In genomic region chr5:134536876-134537275, GRCh38 we compare ENCODE assay signal across 16 cellular contexts. TPM values are rescaled to one million over a fixed set of nuclear protein-coding genes. Genes with fewer than 3 reads are reported as not detected.
DNase-seq lines count a peak whose midpoint lies in the region; ATAC-seq and TF ChIP-seq lines count a peak whose summit lies in the region.
"Had no signal": no experiment of that assay in that cellular context is flagged by ENCODE, and none has a peak within 500 bp of the region (broad histone marks: within the 10 kb centered on the region; RNA-seq: fewer than 3 reads in every experiment).

No MANE protein-coding gene starts in this region.

- TF ChIP-seq CTCF in NB4 (IDR thresholded peaks at IDR 0.05; ENCODE audit: low read depth, low read length), result no peak

- H3K4me1 Mint-ChIP-seq in activated CD4-positive, alpha-beta T cell treated with anti-CD3 and anti-CD28 coated beads, Interleukin-2, amount 10 ng/mL, durations not matched to agents 24 days and 14 days, result peaks cover 55% of the 10 kb centered on the region
- peaks cover 90% of the 10 kb centered on the region for H3K4me1 Mint-ChIP-seq in activated naive CD8-positive, alpha-beta T cell treated with anti-CD3 and anti-CD28 coated beads, Interleukin-2, amount 50 U/mL, for 24 hours

- no peak overlapping the region for H3K4me3 ChIP-seq in NB4 (ENCODE audit: low read depth, low read length)
- H3K4me3 ChIP-seq: skin epidermis had no signal

- H3K9me3 Mint-ChIP-seq in activated CD4-positive, alpha-beta T cell treated with anti-CD3 and anti-CD28 coated beads, Interleukin-2, amount 10 ng/mL, durations not matched to agents 24 days and 14 days, result no peaks in the 10 kb centered on the region
- no peaks in the 10 kb centered on the region for H3K9me3 Mint-ChIP-seq in activated naive CD8-positive, alpha-beta T cell treated with anti-CD3 and anti-CD28 coated beads, Interleukin-2, amount 50 U/mL, for 24 hours

- H3K4me3 Mint-ChIP-seq in activated CD4-positive, alpha-beta T cell treated with anti-CD3 and anti-CD28 coated beads, Interleukin-2, amount 10 ng/mL, durations not matched to agents 24 days and 14 days, result no peak overlapping the region
- H3K4me3 Mint-ChIP-seq in activated naive CD8-positive, alpha-beta T cell treated with anti-CD3 and anti-CD28 coated beads, Interleukin-2, amount 50 U/mL, for 24 hours, result peak overlapping the region; percentile 40

- H3K36me3 Mint-ChIP-seq in activated CD4-positive, alpha-beta T cell treated with anti-CD3 and anti-CD28 coated beads, Interleukin-2, amount 10 ng/mL, durations not matched to agents 24 days and 14 days (ENCODE audit: low read depth), result peaks cover 49% of the 10 kb centered on the region
- peaks cover 23% of the 10 kb centered on the region for H3K36me3 Mint-ChIP-seq in activated naive CD8-positive, alpha-beta T cell treated with anti-CD3 and anti-CD28 coated beads, Interleukin-2, amount 50 U/mL, for 24 hours (ENCODE audit: low read depth)

- no peak for TF ChIP-seq POLR2A in NB4 (IDR thresholded peaks at IDR 0.05; ENCODE audit: extremely low read depth, insufficient read length)

- peak; percentile 64 for DNase-seq in activated CD4-positive, alpha-beta T cell treated with anti-CD3 and anti-CD28 coated beads, Interleukin-2, amount 10 ng/mL, durations not matched to agents 24 days and 14 days
- no peak for DNase-seq in activated CD4-positive, alpha-beta T cell treated with anti-CD3 and anti-CD28 coated beads, Interleukin-2, amount 50 U/mL, for 48 hours
- DNase-seq in NB4 (ENCODE audit: low read depth) (peak; percentile 38), posterior vena cava (ENCODE audit: low spot score) (peak; percentile 47), NCI-H2081 treated with DMSO at 0.1 percent for 48 hours (lab: John Stamatoyannopoulos, UW) (no peak)
- DNase-seq in activated naive CD8-positive, alpha-beta T cell treated with anti-CD3 and anti-CD28 coated beads, Interleukin-2, amount 50 U/mL, for 24 hours, result no peak
- DNase-seq: activated CD8-positive, alpha-beta memory T cell treated with anti-CD3 and anti-CD28 coated beads, Interleukin-2, amount 50 U/mL, for 4 hours; anterior cingulate cortex; foreskin melanocyte; left ventricle myocardium superior; NCI-H1092; SW 1271; WERI-Rb-1 had no signal

- peak; percentile 34 for ATAC-seq in activated naive CD8-positive, alpha-beta T cell treated with anti-CD3 and anti-CD28 coated beads, Interleukin-2, amount 50 U/mL, for 24 hours
- ATAC-seq in GM18498 (IDR thresholded peaks at IDR 0.05; ENCODE audit: unreplicated experiment) (no peak), GM18517 (IDR thresholded peaks at IDR 0.05; ENCODE audit: unreplicated experiment) (no peak)
- ATAC-seq: left ventricle myocardium superior had no signal

- peak overlapping the region; percentile 80 for H3K27ac Mint-ChIP-seq in activated CD4-positive, alpha-beta T cell treated with anti-CD3 and anti-CD28 coated beads, Interleukin-2, amount 10 ng/mL, durations not matched to agents 24 days and 14 days
- peak overlapping the region; percentile 66 for H3K27ac Mint-ChIP-seq in activated naive CD8-positive, alpha-beta T cell treated with anti-CD3 and anti-CD28 coated beads, Interleukin-2, amount 50 U/mL, for 24 hours

- no peaks in the 10 kb centered on the region for H3K27me3 Mint-ChIP-seq in activated CD4-positive, alpha-beta T cell treated with anti-CD3 and anti-CD28 coated beads, Interleukin-2, amount 10 ng/mL, durations not matched to agents 24 days and 14 days
- no peaks in the 10 kb centered on the region for H3K27me3 Mint-ChIP-seq in activated naive CD8-positive, alpha-beta T cell treated with anti-CD3 and anti-CD28 coated beads, Interleukin-2, amount 50 U/mL, for 24 hours

- intact Hi-C loops in activated CD4-positive, alpha-beta T cell treated with anti-CD3 and anti-CD28 coated beads, Interleukin-2, amount 10 ng/mL, durations not matched to agents 24 days and 14 days (cut with micrococcal nuclease), result no loop called here
- intact Hi-C loops in posterior vena cava (cut with DNase I), result no loop called here

RNA-seq across cellular contexts. Expression of gene JADE2, which starts 11.4 kb away (rescaled TPM):
- 72.5 and 81.3 TPM in 2 replicates for total RNA-seq in activated CD4-positive, alpha-beta T cell treated with anti-CD3 and anti-CD28 coated beads, Interleukin-2, amount 10 ng/mL, durations not matched to agents 24 days and 14 days
- total RNA-seq in posterior vena cava, result 10 to 100 TPM; 38.4 to 41.1 TPM

Comparison
In these comparisons a context has a peak if more than half of its experiments do, and no peak if none do; other contexts are left out.
1. DNase-seq: peak in activated CD4-positive, alpha-beta T cell treated with anti-CD3 and anti-CD28 coated beads, Interleukin-2, amount 10 ng/mL, durations not matched to agents 24 days and 14 days (single experiment), NB4 (single experiment) and posterior vena cava (single experiment); none in activated CD4-positive, alpha-beta T cell treated with anti-CD3 and anti-CD28 coated beads, Interleukin-2, amount 50 U/mL, for 48 hours (0 of 2), activated naive CD8-positive, alpha-beta T cell treated with anti-CD3 and anti-CD28 coated beads, Interleukin-2, amount 50 U/mL, for 24 hours (single experiment) and NCI-H2081 treated with DMSO at 0.1 percent for 48 hours (single experiment).